7 cellular contexts compared by ENCODE assay signal in genomic region chr9:36191696-36192095, GRCh38. TPM values are rescaled to one million over a fixed set of nuclear protein-coding genes. Genes with fewer than 3 reads are reported as not detected.
A peak's percentile ranks its signal among the peaks of the same experiment; 100 is the strongest.
DNase-seq lines count a peak whose midpoint lies in the region; ATAC-seq, FAIRE-seq and TF ChIP-seq lines count a peak whose summit lies in the region.

No MANE protein-coding gene starts in this region.

- no peak for DNase-seq in HFF-Myc (ENCODE audit: extremely low read depth, low read depth)
- no peak for DNase-seq in T-cell
- peak; percentile 18 for DNase-seq in small intestine
- DNase-seq in DMS153 (lab: John Stamatoyannopoulos, UW), result no peak
- no peak for DNase-seq in NCI-H2081 (lab: John Stamatoyannopoulos, UW)

- POLR2A ChIA-PET in T-cell (lab: Charles Lee), result interaction anchor here in 1 of 2 donors (0.6 kb wide), 3 partner anchors 39 to 1546 kb away, joined by 4 read pairs; no protein-coding TSS in a partner anchor

- FAIRE-seq in small intestine (lab: Jason Lieb, UNC), result no peak

- peak overlapping the region; percentile 88 to 92 for H3K27ac Mint-ChIP-seq in T-cell

- no peak for TF ChIP-seq POLR2A in gastroesophageal sphincter (IDR thresholded peaks at IDR 0.05)

- H3K27ac ChIP-seq in gastroesophageal sphincter, result peak overlapping the region in 3 of 4 donors; percentile 86 to 93 (median 88)
- peak overlapping the region in 1 of 2 donors; percentile 98 for H3K27ac ChIP-seq in small intestine (ENCODE audit: low read depth in 1 of 2, low read length in 1 of 2)

- H3K4me3 ChIP-seq in HFF-Myc (replicated peaks; ENCODE audit: low read depth, low read length) (peak overlapping the region; percentile 89), gastroesophageal sphincter (peak overlapping the region; percentile 81 to 83), small intestine (ENCODE audit: low read depth in 1 of 2, low read length in 2 of 2) (peak overlapping the region; percentile 62 to 88)

- no peak for TF ChIP-seq EP300 in gastroesophageal sphincter (IDR thresholded peaks at IDR 0.05)

- no peaks in the 10 kb centered on the region for H3K9me3 Mint-ChIP-seq in T-cell

- H3K36me3 Mint-ChIP-seq in T-cell, result peaks cover 18% of the 10 kb centered on the region

- H3K4me1 Mint-ChIP-seq in T-cell, result peaks cover 46 to 60% (median 50%) of the 10 kb centered on the region in 3 donors

- peaks cover 19 to 53% (median 31%) of the 10 kb centered on the region in 3 donors for H3K4me1 ChIP-seq in gastroesophageal sphincter
- peaks cover 5 to 16% of the 10 kb centered on the region in 2 donors for H3K4me1 ChIP-seq in small intestine (ENCODE audit: control insufficient read depth in 2 of 2, insufficient read depth in 1 of 2, low read depth in 1 of 2, low read length in 1 of 2)

- peak overlapping the region; percentile 91 to 94 (median 92) for H3K4me3 Mint-ChIP-seq in T-cell

- TF ChIP-seq CTCF in HFF-Myc (IDR thresholded peaks at IDR 0.05; ENCODE audit: low read depth, low read length, missing control alignments), result no peak
- TF ChIP-seq CTCF in gastroesophageal sphincter (IDR thresholded peaks at IDR 0.05), result no peak

- peaks cover 0 to 2% of the 10 kb centered on the region in 2 donors for H3K36me3 ChIP-seq in gastroesophageal sphincter
- no peaks in the 10 kb centered on the region for H3K36me3 ChIP-seq in small intestine (ENCODE audit: control insufficient read depth in 2 of 2, insufficient read depth in 2 of 2, low read length in 2 of 2)

- WGBS in gastroesophageal sphincter (ENCODE audit: low coverage in 1 of 2), 2 donors, result 0% methylated on average over 7 of the region's 7 CpGs
- WGBS in small intestine, 3 donors, result 0 to 2% (median 0%) methylated on average over 7 of the region's 7 CpGs

- no peaks in the 10 kb centered on the region for H3K27me3 ChIP-seq in gastroesophageal sphincter
- H3K27me3 ChIP-seq in small intestine (ENCODE audit: control insufficient read depth in 2 of 2, insufficient read depth in 2 of 2, low read length in 2 of 2), result no peaks in the 10 kb centered on the region

- CTCF ChIA-PET in T-cell (lab: Charles Lee), result interaction anchor here (0.6 to 2.5 kb wide), 6 partner anchors 9 to 1109 kb away, joined by 3 to 19 read pairs (median 3); no protein-coding TSS in a partner anchor

- H3K27me3 Mint-ChIP-seq in T-cell, result peaks cover 0 to 5% of the 10 kb centered on the region in 2 donors

- H3K9me3 ChIP-seq in gastroesophageal sphincter, result no peaks in the 10 kb centered on the region
- H3K9me3 ChIP-seq in small intestine (ENCODE audit: control insufficient read depth, low read depth), result no peaks in the 10 kb centered on the region

- ATAC-seq in T-cell (replicated peaks in 1 of 4) (no peak), gastroesophageal sphincter (no peak), GM18520 (IDR thresholded peaks at IDR 0.05; ENCODE audit: unreplicated experiment) (no peak)

RNA-seq across cellular contexts. Expression of gene CLTA, which starts 1.0 kb away (rescaled TPM):
- 10 to 100 TPM; 40.2 to 79.0 (median 70.0) TPM for total RNA-seq in T-cell
- total RNA-seq in gastroesophageal sphincter, result 100 to 1,000 TPM; 136 to 195 (median 158) TPM
- 100 to 1,000 TPM; 176 to 279 (median 276) TPM for polyA plus RNA-seq in small intestine

RNA-seq across cellular contexts. Expression of gene CCIN, which starts 22.5 kb away (rescaled TPM):
- total RNA-seq in T-cell, result under 1 TPM in 3 of 5 donors, not detected in 2; 0.13 to 0.84 (median 0.68) TPM
- total RNA-seq in gastroesophageal sphincter, result 1 to 10 TPM in 2 of 4 donors, under 1 TPM in 1, not detected in 1; 0.31 to 1.7 (median 1.5) TPM
- under 1 TPM in 1 of 3 donors, not detected in 2; 0.04 TPM for polyA plus RNA-seq in small intestine

RNA-seq across cellular contexts. Expression of gene GLIPR2, which starts 55.2 kb away (rescaled TPM):
- total RNA-seq in T-cell (10 to 100 TPM; 25.6 to 37.8 (median 28.7) TPM), gastroesophageal sphincter (10 to 100 TPM; 52.8 to 76.8 (median 59.8) TPM)
- polyA plus RNA-seq in small intestine, result 10 to 100 TPM in 2 of 3 donors, 1 to 10 TPM in 1; 3.4 to 22.3 (median 13.0) TPM
